18 cellular contexts compared by ENCODE assay signal in the genomic region with DNA sequence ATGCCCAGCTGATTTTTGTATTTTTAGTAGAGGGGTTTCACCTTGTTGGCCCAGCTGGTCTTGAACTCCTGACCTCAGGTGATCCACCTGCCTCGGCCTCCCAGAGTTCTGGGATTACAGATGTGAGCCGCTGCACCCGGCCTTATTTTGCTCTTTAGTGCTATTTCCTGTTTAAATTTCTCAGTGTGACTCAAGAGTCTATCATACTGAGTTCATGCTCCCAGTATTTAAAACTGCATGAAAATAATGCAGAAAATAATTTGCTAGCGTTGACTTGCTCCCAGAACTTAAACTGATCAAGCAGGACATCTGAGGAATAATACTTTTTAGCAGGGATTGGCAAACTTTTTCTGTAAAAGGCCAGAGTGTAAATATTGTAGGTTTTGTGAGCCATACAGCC.
DNase-seq lines count a peak whose midpoint lies in the region; ATAC-seq and TF ChIP-seq lines count a peak whose summit lies in the region.
"Had no signal": no experiment of that assay in that cellular context is flagged by ENCODE, and none has a peak within 500 bp of the region (broad histone marks: within the 10 kb centered on the region; RNA-seq: fewer than 3 reads in every experiment).

No MANE protein-coding gene starts in this region.

- 52% methylated on average over 4 of the region's 4 CpGs for WGBS in smooth muscle cell (ENCODE audit: low lambda C conversion rate)

- no peaks in the 10 kb centered on the region for H3K27me3 ChIP-seq in SJSA1 (replicated peaks)
- H3K27me3 ChIP-seq in smooth muscle cell (ENCODE audit: low read depth) = no peaks in the 10 kb centered on the region
- H3K27me3 ChIP-seq: BE2C, SJCRH30 had no signal

- H3F3A ChIP-seq in smooth muscle cell (ENCODE audit: low read depth) = peaks cover 10% of the 10 kb centered on the region

- no peaks in the 10 kb centered on the region for H4K20me1 ChIP-seq in smooth muscle cell (ENCODE audit: low read depth)

- no peak for ATAC-seq in GM18519 (IDR thresholded peaks at IDR 0.05; ENCODE audit: low FRiP score, unreplicated experiment)
- no peak for ATAC-seq in GM19324 (IDR thresholded peaks at IDR 0.05; ENCODE audit: low FRiP score, unreplicated experiment)
- ATAC-seq: lower lobe of right lung had no signal

- H3K4me1 ChIP-seq in SJSA1 (replicated peaks) = peaks cover 45% of the 10 kb centered on the region
- H3K4me1 ChIP-seq in smooth muscle cell (ENCODE audit: low read depth) = peaks cover 15% of the 10 kb centered on the region
- H3K4me1 ChIP-seq: SJCRH30 had no signal

- no peaks in the 10 kb centered on the region for H3K79me2 ChIP-seq in smooth muscle cell (ENCODE audit: low read depth)

- no peaks in the 10 kb centered on the region for H3K9me3 ChIP-seq in SJSA1 (replicated peaks)
- peaks cover 2% of the 10 kb centered on the region for H3K9me3 ChIP-seq in smooth muscle cell (replicated peaks; ENCODE audit: low read depth)
- H3K9me3 ChIP-seq: BE2C, SJCRH30 had no signal

- no peaks in the 10 kb centered on the region for H3K36me3 ChIP-seq in SJSA1
- H3K36me3 ChIP-seq in smooth muscle cell (ENCODE audit: low read depth) = no peaks in the 10 kb centered on the region
- H3K36me3 ChIP-seq: BE2C, lower lobe of right lung, SJCRH30, WERI-Rb-1 had no signal

- no peak overlapping the region for H3K9ac ChIP-seq in smooth muscle cell (ENCODE audit: low read depth)

- H3K27ac ChIP-seq in SJSA1 (peak overlapping the region; percentile 33), smooth muscle cell (ENCODE audit: low read depth) (peak overlapping the region; percentile 13)
- H3K27ac ChIP-seq: lower lobe of right lung, PC-9, SJCRH30, WERI-Rb-1 had no signal

- TF ChIP-seq CTCF in smooth muscle cell (IDR thresholded peaks at IDR 0.05; ENCODE audit: borderline replicate concordance, insufficient read depth, poor library complexity, severe bottlenecking) = no peak

- no peak overlapping the region for H2AFZ ChIP-seq in smooth muscle cell (ENCODE audit: low read depth)
- H2AFZ ChIP-seq: PC-9 had no signal

- DNase-seq in HCEC 1CT = peak; percentile 81
- peak in 1 of 2 experiments; percentile 33 for DNase-seq in SJSA1 (ENCODE audit: low read depth in 1 of 2, low spot score in 2 of 2)
- peak; percentile 12 for DNase-seq in fibroblast of gingiva (ENCODE audit: low read depth)
- DNase-seq in smooth muscle cell (lab: John Stamatoyannopoulos, UW; ENCODE audit: unreplicated experiment) = no peak
- no peak for DNase-seq in stimulated activated CD8-positive, alpha-beta memory T cell treated with anti-CD3 and anti-CD28 coated beads, Interleukin-4, amount 100 ng/mL, for 48 hours
- DNase-seq: activated CD4-positive, alpha-beta T cell treated with anti-CD3 and anti-CD28 coated beads, Interleukin-2, amount 50 U/mL, for 48 hours; activated naive CD4-positive, alpha-beta T cell treated with Interleukin-2 at 50 U/mL for 16 hours; BE2C; foreskin melanocyte; hippocampal formation; lower lobe of right lung; NCI-H774; PC-9; SJCRH30; stimulated activated CD4-positive, alpha-beta T cell treated with anti-CD3 and anti-CD28 coated beads, Interleukin-4, amount 100 ng/mL, for 24 hours; WERI-Rb-1 had no signal

- H3K4me2 ChIP-seq in smooth muscle cell = peak overlapping the region; percentile 29
- H3K4me2 ChIP-seq: PC-9 had no signal

- H3K4me3 ChIP-seq in SJSA1 (no peak overlapping the region), smooth muscle cell (no peak overlapping the region)
- H3K4me3 ChIP-seq: lower lobe of right lung, PC-9, SJCRH30 had no signal

Comparison
In these comparisons a context has a peak if more than half of its experiments do, and no peak if none do; other contexts are left out.
1. DNase-seq: peak in HCEC 1CT (single experiment) and fibroblast of gingiva (single experiment); none in smooth muscle cell (single experiment) and stimulated activated CD8-positive, alpha-beta memory T cell treated with anti-CD3 and anti-CD28 coated beads, Interleukin-4, amount 100 ng/mL, for 48 hours (single experiment).